Comparison of ENCODE assay signal across 8 cellular contexts in genomic region chr18:50880108-50880465, GRCh38. TPM values are rescaled to one million over a fixed set of nuclear protein-coding genes. Genes with fewer than 3 reads are reported as not detected.
DNase-seq lines count a peak whose midpoint lies in the region; ATAC-seq and TF ChIP-seq lines count a peak whose summit lies in the region.

No MANE protein-coding gene starts in this region.

- peak; percentile 1 for ATAC-seq in GM18498 (IDR thresholded peaks at IDR 0.05; ENCODE audit: unreplicated experiment)

- in situ Hi-C loops in KBM-7 (cut with MboI; ENCODE audit: low pct_unique_long_range_greater_than_20kb, low sequenced_read_pairs) = no loop called here

- H3K27ac Mint-ChIP-seq in chondrocyte (ENCODE audit: unreplicated experiment) (peak overlapping the region; percentile 97), nephron progenitor cell (no peak overlapping the region)

- no peaks in the 10 kb centered on the region for H3K27me3 Mint-ChIP-seq in chondrocyte (ENCODE audit: low read depth)
- peaks cover 4% of the 10 kb centered on the region for H3K27me3 Mint-ChIP-seq in nephron progenitor cell (ENCODE audit: low read depth, poor library complexity)

- H3K4me3 Mint-ChIP-seq in chondrocyte (ENCODE audit: unreplicated experiment) (peak overlapping the region; percentile 83), nephron progenitor cell (peak overlapping the region; percentile 93)

- H3K36me3 Mint-ChIP-seq in chondrocyte (ENCODE audit: low read depth) = no peaks in the 10 kb centered on the region
- H3K36me3 Mint-ChIP-seq in nephron progenitor cell (ENCODE audit: low read depth) = peaks cover 11% of the 10 kb centered on the region

- H3K9me3 Mint-ChIP-seq in chondrocyte (ENCODE audit: low read depth) (no peaks in the 10 kb centered on the region), nephron progenitor cell (peaks cover 3% of the 10 kb centered on the region)

- TF ChIP-seq CTCF in chondrocyte (IDR thresholded peaks at IDR 0.05) (no peak), nephron progenitor cell (IDR thresholded peaks at IDR 0.05) (no peak)

- H3K4me1 Mint-ChIP-seq in chondrocyte (ENCODE audit: low read depth) (peaks cover 15% of the 10 kb centered on the region), nephron progenitor cell (peaks cover 17% of the 10 kb centered on the region)

- DNase-seq in KBM-7 (peak; percentile 41), chondrocyte (ENCODE audit: low spot score) (no peak), nephron progenitor cell (no peak), occipital lobe (lab: John Stamatoyannopoulos, UW) (no peak), NCI-H146 (lab: John Stamatoyannopoulos, UW) (no peak), NCI-H1694 treated with DMSO at 0.1 percent for 48 hours (lab: John Stamatoyannopoulos, UW) (no peak), NCI-H510A treated with DMSO at 0.1 percent for 48 hours (lab: John Stamatoyannopoulos, UW) (no peak)

RNA-seq across cellular contexts. Expression of gene ME2, which starts 1.2 kb away (rescaled TPM):
- total RNA-seq in chondrocyte (26.7 to 29.9 TPM (median 29.1 TPM) in 3 replicates), occipital lobe (142 TPM)
